18 cellular contexts compared by ENCODE assay signal in the genomic region with DNA sequence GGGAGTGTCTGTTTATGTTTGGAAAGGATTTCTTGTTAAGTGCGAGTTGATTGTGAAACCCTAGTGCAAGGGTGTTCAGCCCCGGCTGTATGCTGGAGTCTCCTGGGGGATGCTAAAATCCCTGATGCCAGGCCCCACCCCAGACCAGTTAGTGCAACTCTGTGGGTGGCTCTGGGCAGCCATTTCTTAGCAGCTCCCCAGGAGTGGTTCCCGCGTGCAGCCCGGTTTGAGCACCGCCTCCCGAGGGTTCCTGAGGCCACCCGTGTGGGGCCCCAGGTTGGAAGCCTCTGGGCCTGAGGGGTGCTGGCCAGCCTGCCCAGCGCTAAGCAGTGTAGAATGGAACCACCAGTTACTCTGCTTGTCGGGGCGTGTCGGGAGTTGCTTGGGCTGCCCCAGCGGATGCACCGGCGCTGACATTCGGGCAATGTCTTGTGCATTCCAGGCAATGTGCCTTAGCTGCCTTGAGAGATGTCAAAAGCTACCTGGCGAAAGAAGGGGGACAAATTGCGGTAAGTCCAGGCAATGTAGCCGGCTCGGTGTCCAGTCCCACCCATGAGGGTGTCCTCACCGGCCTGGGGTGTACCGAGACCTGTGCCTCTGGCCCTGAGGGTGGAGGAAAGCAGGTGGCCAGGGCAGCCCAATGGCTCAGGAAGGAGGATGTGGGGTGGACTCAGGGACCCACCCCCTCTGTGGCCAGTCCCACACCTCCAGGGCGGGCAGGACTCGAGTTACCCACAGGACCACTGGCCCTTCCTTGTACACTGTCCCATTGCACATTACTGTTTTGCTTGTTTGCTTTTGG. TPM values are rescaled to one million over a fixed set of nuclear protein-coding genes. Genes with fewer than 3 reads are reported as not detected.
DNase-seq lines count a peak whose midpoint lies in the region; ATAC-seq and TF ChIP-seq lines count a peak whose summit lies in the region.
"Had no signal": no experiment of that assay in that cellular context is flagged by ENCODE, and none has a peak within 500 bp of the region (broad histone marks: within the 10 kb centered on the region; RNA-seq: fewer than 3 reads in every experiment).

No MANE protein-coding gene starts in this region.

- no peak overlapping the region for H3K4me3 Mint-ChIP-seq in CD4-positive, alpha-beta T cell
- no peak overlapping the region for H3K4me3 Mint-ChIP-seq in endodermal cell
- no peak overlapping the region for H3K4me3 Mint-ChIP-seq in stimulated activated memory B cell treated with anti-CD40 and anti-IgM and Interleukin-4, amounts not matched to agents 10 μg/mL and 1 μg/mL and 100 μg/mL, for 72 hours
- H3K4me3 Mint-ChIP-seq in effector memory CD8-positive, alpha-beta T cell, result no peak overlapping the region
- H3K4me3 Mint-ChIP-seq: B cell had no signal

- CTCF ChIA-PET in A673 (lab: Charles Lee), result no interaction called here
- CTCF ChIA-PET in CD4-positive, alpha-beta T cell (lab: Charles Lee), result interaction anchor here (1.5 kb wide), 1 partner anchor 14 kb away, joined by 3 read pairs; no protein-coding TSS in a partner anchor

- H3K9me3 Mint-ChIP-seq in CD4-positive, alpha-beta T cell, result no peaks in the 10 kb centered on the region
- no peaks in the 10 kb centered on the region for H3K9me3 Mint-ChIP-seq in endodermal cell
- H3K9me3 Mint-ChIP-seq in stimulated activated memory B cell treated with anti-CD40 and anti-IgM and Interleukin-4, amounts not matched to agents 10 μg/mL and 1 μg/mL and 100 μg/mL, for 72 hours, result no peaks in the 10 kb centered on the region
- H3K9me3 Mint-ChIP-seq in effector memory CD8-positive, alpha-beta T cell, result no peaks in the 10 kb centered on the region
- H3K9me3 Mint-ChIP-seq: CD8-positive, alpha-beta memory T cell had no signal

- no peak overlapping the region for H2AFZ ChIP-seq in osteoblast (ENCODE audit: low read length)

- 91 to 93% methylated on average over 22 to 24 of the region's 24 CpGs for WGBS in endodermal cell (ENCODE audit: insufficient coverage in 1 of 2, insufficient read length in 1 of 2), 2 experiments

- H4K20me1 ChIP-seq in osteoblast (ENCODE audit: insufficient read depth, low read length), result peaks cover 7% of the 10 kb centered on the region

- peaks cover 20% of the 10 kb centered on the region for H3K79me2 ChIP-seq in osteoblast (ENCODE audit: insufficient read depth, low read length)

- H3K4me2 ChIP-seq in osteoblast (ENCODE audit: insufficient read depth, low read length), result no peak overlapping the region

- H3K9me3 ChIP-seq in A673 (ENCODE audit: low read depth, low read length, poor library complexity, severe bottlenecking) (no peaks in the 10 kb centered on the region), endodermal cell (ENCODE audit: control insufficient read depth, low read length) (no peaks in the 10 kb centered on the region), osteoblast (ENCODE audit: low read depth, low read length) (no peaks in the 10 kb centered on the region)
- H3K9me3 ChIP-seq in CD4-positive, alpha-beta T cell (ENCODE audit: control insufficient read depth, low read length), result no peaks in the 10 kb centered on the region
- H3K9me3 ChIP-seq: SJSA1 had no signal

- intact Hi-C loops in A673 (cut with micrococcal nuclease; ENCODE audit: unreplicated experiment), result loop anchor here (5.0 kb wide), 1 partner anchor 61 kb away; no protein-coding TSS in a partner anchor
- intact Hi-C loops in CD4-positive, alpha-beta T cell (cut with DNase I, micrococcal nuclease), result no loop called here

- H3K36me3 ChIP-seq in A673 (ENCODE audit: insufficient read depth, low read length, poor library complexity, severe bottlenecking) (peaks cover 30% of the 10 kb centered on the region), endodermal cell (ENCODE audit: control insufficient read depth, insufficient read depth, low read length) (peaks cover 75% of the 10 kb centered on the region), osteoblast (ENCODE audit: insufficient read depth, low read length) (peaks cover 29% of the 10 kb centered on the region)

- H3K9ac ChIP-seq in endodermal cell (ENCODE audit: extremely low read depth, low read length, poor library complexity, severe bottlenecking), result no peak overlapping the region

- POLR2A ChIA-PET in A673 (lab: Charles Lee; ENCODE audit: low non-redundant PET), result no interaction called here
- POLR2A ChIA-PET in CD4-positive, alpha-beta T cell (lab: Charles Lee), result no interaction called here

- H3K4me3 ChIP-seq in A673 (ENCODE audit: low read depth, low read length, poor library complexity, severe bottlenecking) (no peak overlapping the region), endodermal cell (ENCODE audit: low read length) (no peak overlapping the region), osteoblast (ENCODE audit: insufficient read depth, low read length) (no peak overlapping the region)
- H3K4me3 ChIP-seq: SJSA1 had no signal

- ATAC-seq in CD4-positive, alpha-beta T cell (ENCODE audit: poor library complexity), result no peak
- ATAC-seq in GM21381 (IDR thresholded peaks at IDR 0.05; ENCODE audit: unreplicated experiment) (no peak), HG02885 (IDR thresholded peaks at IDR 0.05; ENCODE audit: poor library complexity, unreplicated experiment) (no peak)
- no peak for ATAC-seq in stimulated activated memory B cell treated with anti-CD40 and anti-IgM and Interleukin-4, amounts not matched to agents 10 μg/mL and 1 μg/mL and 100 μg/mL, for 72 hours
- no peak for ATAC-seq in effector memory CD8-positive, alpha-beta T cell (replicated peaks)
- ATAC-seq: PC-3 had no signal

- DNase-seq in A673 (ENCODE audit: low spot score) (no peak), endodermal cell (no peak), osteoblast (ENCODE audit: insufficient read length, low spot score, missing footprints) (peak; percentile 68)
- DNase-seq in CD4-positive, alpha-beta T cell, result no peak
- DNase-seq in effector memory CD8-positive, alpha-beta T cell, result no peak
- DNase-seq: CD8-positive, alpha-beta memory T cell; DND-41; GOT3; NCI-H1048; NCI-H1436 treated with DMSO at 0.1 percent for 48 hours; NCI-H2081; NCI-H748 treated with DMSO at 0.1 percent for 48 hours; PC-3 had no signal

- no peak for TF ChIP-seq CTCF in A673 (conservative IDR thresholded peaks at IDR 0.05; ENCODE audit: low read depth, low read length)
- TF ChIP-seq CTCF in CD4-positive, alpha-beta T cell (IDR thresholded peaks at IDR 0.05), result no peak
- TF ChIP-seq CTCF in endodermal cell (conservative IDR thresholded peaks at IDR 0.05), result no peak
- no peak for TF ChIP-seq CTCF in osteoblast (IDR thresholded peaks at IDR 0.05; ENCODE audit: extremely low read depth, low read depth, low read length)

- H3K27me3 Mint-ChIP-seq in CD4-positive, alpha-beta T cell, result no peaks in the 10 kb centered on the region
- H3K27me3 Mint-ChIP-seq in endodermal cell (ENCODE audit: insufficient read depth), result no peaks in the 10 kb centered on the region
- no peaks in the 10 kb centered on the region for H3K27me3 Mint-ChIP-seq in stimulated activated memory B cell treated with anti-CD40 and anti-IgM and Interleukin-4, amounts not matched to agents 10 μg/mL and 1 μg/mL and 100 μg/mL, for 72 hours
- H3K27me3 Mint-ChIP-seq in effector memory CD8-positive, alpha-beta T cell, result no peaks in the 10 kb centered on the region
- H3K27me3 Mint-ChIP-seq: B cell; CD8-positive, alpha-beta memory T cell had no signal

- H3K27me3 ChIP-seq in A673 (replicated peaks; ENCODE audit: insufficient read depth, low read depth, low read length, poor library complexity) (no peaks in the 10 kb centered on the region), endodermal cell (ENCODE audit: control insufficient read depth, insufficient read depth, low read length, poor library complexity, severe bottlenecking) (no peaks in the 10 kb centered on the region), osteoblast (ENCODE audit: insufficient read depth, low read length) (no peaks in the 10 kb centered on the region)
- no peaks in the 10 kb centered on the region for H3K27me3 ChIP-seq in CD4-positive, alpha-beta T cell (ENCODE audit: control insufficient read depth, insufficient read depth, low read length)
- H3K27me3 ChIP-seq: SJSA1 had no signal

- H3K27ac ChIP-seq in A673 (ENCODE audit: low read depth, low read length, poor library complexity, severe bottlenecking) (peak overlapping the region; percentile 56), endodermal cell (ENCODE audit: low read depth, low read length) (no peak overlapping the region), osteoblast (ENCODE audit: low read depth, low read length) (no peak overlapping the region)
- H3K27ac ChIP-seq in CD4-positive, alpha-beta T cell (ENCODE audit: low read depth, low read length), result no peak overlapping the region
- H3K27ac ChIP-seq: SJSA1 had no signal

- peak overlapping the region; percentile 53 for H3K27ac Mint-ChIP-seq in CD4-positive, alpha-beta T cell
- H3K27ac Mint-ChIP-seq in endodermal cell, result peak overlapping the region; percentile 75
- H3K27ac Mint-ChIP-seq in stimulated activated memory B cell treated with anti-CD40 and anti-IgM and Interleukin-4, amounts not matched to agents 10 μg/mL and 1 μg/mL and 100 μg/mL, for 72 hours, result no peak overlapping the region
- H3K27ac Mint-ChIP-seq in effector memory CD8-positive, alpha-beta T cell, result peak overlapping the region in 1 of 2 donors; percentile 84
- H3K27ac Mint-ChIP-seq: B cell had no signal

- peaks cover 73% of the 10 kb centered on the region for H3K36me3 Mint-ChIP-seq in CD4-positive, alpha-beta T cell (ENCODE audit: low read depth)
- peaks cover 65% of the 10 kb centered on the region for H3K36me3 Mint-ChIP-seq in endodermal cell (ENCODE audit: low read depth)
- H3K36me3 Mint-ChIP-seq in stimulated activated memory B cell treated with anti-CD40 and anti-IgM and Interleukin-4, amounts not matched to agents 10 μg/mL and 1 μg/mL and 100 μg/mL, for 72 hours, result peaks cover 85% of the 10 kb centered on the region
- H3K36me3 Mint-ChIP-seq in effector memory CD8-positive, alpha-beta T cell (ENCODE audit: insufficient read depth), result peaks cover 87% of the 10 kb centered on the region

- H3K4me1 ChIP-seq in A673 (ENCODE audit: insufficient read depth, low read length, poor library complexity, severe bottlenecking), result peaks cover 46% of the 10 kb centered on the region
- peaks cover 5% of the 10 kb centered on the region for H3K4me1 ChIP-seq in endodermal cell (ENCODE audit: control insufficient read depth, insufficient read depth, low read length)
- peaks cover 12% of the 10 kb centered on the region for H3K4me1 ChIP-seq in osteoblast (ENCODE audit: insufficient read depth, low read length)

- no TSS peak for BruUV-seq in A673 (replicated peaks; lab: Mats Ljungman, UMichigan)

- no peaks in the 10 kb centered on the region for H3K4me1 Mint-ChIP-seq in CD4-positive, alpha-beta T cell (ENCODE audit: low read depth)
- H3K4me1 Mint-ChIP-seq in endodermal cell, result peaks cover 12% of the 10 kb centered on the region
- peaks cover 21% of the 10 kb centered on the region for H3K4me1 Mint-ChIP-seq in stimulated activated memory B cell treated with anti-CD40 and anti-IgM and Interleukin-4, amounts not matched to agents 10 μg/mL and 1 μg/mL and 100 μg/mL, for 72 hours
- H3K4me1 Mint-ChIP-seq in effector memory CD8-positive, alpha-beta T cell (ENCODE audit: low read depth in 2 of 2), result peaks cover 3 to 23% of the 10 kb centered on the region in 2 donors

RNA-seq across cellular contexts. Expression of a gene that starts 13.2 kb away (rescaled TPM):
- total RNA-seq in A673 (2021), result 42.8 and 53.0 TPM in 2 replicates
- 100 to 1,000 TPM; 142 to 145 TPM for total RNA-seq in CD4-positive, alpha-beta T cell
- 10 to 100 TPM; 31.2 to 34.5 TPM for total RNA-seq in endodermal cell
- 32.6 TPM for polyA plus RNA-seq in endodermal cell (2013, experiment 1 of 2)
- polyA plus RNA-seq in endodermal cell (2013, experiment 2 of 2), result 31.8 TPM
- total RNA-seq in osteoblast, result 7.1 and 19.2 TPM in 2 replicates
